1 cellular context compared by ENCODE assay signal in the genomic region with DNA sequence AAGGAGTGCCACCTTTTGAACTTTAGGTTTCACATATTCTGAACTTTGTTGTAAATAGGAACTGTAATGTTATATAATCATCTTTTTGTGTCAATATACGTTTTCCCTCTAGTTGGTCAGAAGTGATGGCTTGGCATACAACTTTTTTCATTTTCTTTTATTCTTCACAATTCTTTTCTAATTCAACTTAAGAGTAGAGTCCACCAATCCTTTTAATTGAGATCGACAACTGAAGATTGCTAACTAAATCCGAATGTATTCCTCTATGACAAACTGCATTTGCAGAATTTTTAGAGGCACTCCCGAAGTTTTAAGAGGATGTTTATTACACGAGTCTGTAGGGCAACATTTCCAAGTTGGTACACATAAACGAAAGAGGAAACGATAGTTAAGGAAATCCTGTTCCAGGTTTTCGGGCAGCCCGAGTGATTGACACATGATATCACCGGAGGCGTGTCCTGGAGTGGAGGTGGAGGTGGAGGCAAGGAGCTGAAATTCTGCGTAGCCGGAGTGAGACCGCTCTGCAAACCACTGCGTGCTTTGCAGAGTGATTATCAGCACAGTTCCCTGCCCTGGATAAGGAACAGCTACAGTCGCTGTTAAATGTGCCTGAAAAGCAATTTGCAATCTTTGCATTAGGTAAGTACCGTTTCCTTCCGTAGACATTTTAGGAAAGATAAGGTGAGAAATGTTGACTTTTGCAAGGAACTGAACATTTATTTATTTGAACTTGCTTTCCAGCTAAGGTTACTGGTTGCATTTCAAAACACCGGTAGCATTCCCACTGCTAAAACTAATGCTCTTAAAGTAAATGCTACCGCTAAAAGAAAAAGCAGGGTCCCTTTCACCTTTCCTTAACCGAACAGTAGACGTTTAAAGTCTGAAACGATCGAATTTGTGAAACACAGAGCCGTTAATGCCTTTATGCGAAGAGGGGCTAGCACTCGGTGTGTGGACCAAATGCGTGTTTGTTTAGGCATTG.
TF ChIP-seq lines count a peak whose summit lies in the region.

A gene with protein sequence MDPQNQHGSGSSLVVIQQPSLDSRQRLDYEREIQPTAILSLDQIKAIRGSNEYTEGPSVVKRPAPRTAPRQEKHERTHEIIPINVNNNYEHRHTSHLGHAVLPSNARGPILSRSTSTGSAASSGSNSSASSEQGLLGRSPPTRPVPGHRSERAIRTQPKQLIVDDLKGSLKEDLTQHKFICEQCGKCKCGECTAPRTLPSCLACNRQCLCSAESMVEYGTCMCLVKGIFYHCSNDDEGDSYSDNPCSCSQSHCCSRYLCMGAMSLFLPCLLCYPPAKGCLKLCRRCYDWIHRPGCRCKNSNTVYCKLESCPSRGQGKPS (plus strand): TSS at position 502 of the 982 bp plus-strand sequence. CDS start 4,797 bp downstream, outside the sequence.

TF ChIP-seq in H1, 55 proteins besides CTCF, POLR2A, EP300 and RAD21:
- TF ChIP-seq BRCA1 (IDR thresholded peaks at IDR 0.05; ENCODE audit: low read depth, low read length) (no peak), POLR2AphosphoS5 (IDR thresholded peaks at IDR 0.05; ENCODE audit: low read depth, low read length) (0 out of 2 replicates have a peak, but pooled peaks have one; percentile 37), JUND (IDR thresholded peaks at IDR 0.05; ENCODE audit: low read length) (peak; percentile 82), SIN3A (conservative IDR thresholded peaks at IDR 0.05 in 1 of 2, IDR thresholded peaks at IDR 0.05 in 1 of 2; ENCODE audit: low read depth in 1 of 2, low read length in 2 of 2) (peak in 1 of 2 experiments; percentile 74; a peak in 2 of 4 replicates), RBBP5 (IDR thresholded peaks at IDR 0.05; ENCODE audit: borderline replicate concordance, low read depth, low read length) (no peak), SRF (IDR thresholded peaks at IDR 0.05; ENCODE audit: low read depth, low read length) (no peak), SUZ12 (IDR thresholded peaks at IDR 0.05; ENCODE audit: low read length) (no peak), BACH1 (IDR thresholded peaks at IDR 0.05; ENCODE audit: low read length) (peak; percentile 57; the same call in 1 of the 2 replicates), KDM1A (IDR thresholded peaks at IDR 0.05; ENCODE audit: borderline replicate concordance, low read length) (no peak), SIX5 (IDR thresholded peaks at IDR 0.05; ENCODE audit: low read depth, low read length) (no peak), POU5F1 (IDR thresholded peaks at IDR 0.05; ENCODE audit: low read depth, low read length) (no peak), ASH2L (IDR thresholded peaks at IDR 0.05; ENCODE audit: low read length) (peak; percentile 8), FOSL1 (IDR thresholded peaks at IDR 0.05; ENCODE audit: insufficient read depth, low read depth, low read length) (no peak), PHF8 (conservative IDR thresholded peaks at IDR 0.05; ENCODE audit: low read depth, low read length) (no peak; the same call in 1 of the 2 replicates), SP4 (IDR thresholded peaks at IDR 0.05; ENCODE audit: low read length) (0 out of 2 replicates have a peak, but pooled peaks have one; percentile 39), ZNF274 (IDR thresholded peaks at IDR 0.05; ENCODE audit: borderline replicate concordance, extremely low read depth, low read length) (no peak), GABPA (IDR thresholded peaks at IDR 0.05; ENCODE audit: borderline replicate concordance, insufficient read depth, low read length) (no peak), SP1 (IDR thresholded peaks at IDR 0.05; ENCODE audit: low read depth, low read length) (peak; percentile 94), RFX5 (IDR thresholded peaks at IDR 0.05; ENCODE audit: borderline replicate concordance, low read depth, low read length) (no peak), GTF2F1 (IDR thresholded peaks at IDR 0.05; ENCODE audit: borderline replicate concordance, low read depth, low read length) (no peak), EGR1 (IDR thresholded peaks at IDR 0.05; ENCODE audit: borderline replicate concordance, low read depth, low read length) (no peak), SIRT6 (IDR thresholded peaks at IDR 0.05; ENCODE audit: low read length) (no peak), YY1 (IDR thresholded peaks at IDR 0.05; ENCODE audit: low read depth, low read length) (0 out of 2 replicates have a peak, but pooled peaks have one; percentile 41), TCF12 (IDR thresholded peaks at IDR 0.05; ENCODE audit: low read depth, low read length) (no peak), TBP (IDR thresholded peaks at IDR 0.05; ENCODE audit: low read depth, low read length) (peak; percentile 75), TEAD4 (IDR thresholded peaks at IDR 0.05; ENCODE audit: low read depth, low read length) (0 out of 2 replicates have a peak, but pooled peaks have one; percentile 30), HDAC6 (IDR thresholded peaks at IDR 0.05; ENCODE audit: low read depth, low read length) (no peak), CEBPB (IDR thresholded peaks at IDR 0.05; ENCODE audit: low read depth, low read length) (no peak), CBX8 (IDR thresholded peaks at IDR 0.05; ENCODE audit: borderline replicate concordance, low read depth, low read length) (no peak), SP2 (IDR thresholded peaks at IDR 0.05; ENCODE audit: low read length) (no peak), NRF1 (IDR thresholded peaks at IDR 0.05; ENCODE audit: low read depth, low read length) (no peak), CTBP2 (IDR thresholded peaks at IDR 0.05; ENCODE audit: borderline replicate concordance, insufficient read depth, insufficient read length, low read length) (no peak), TAF1 (IDR thresholded peaks at IDR 0.05; ENCODE audit: low read depth, low read length) (peak; percentile 76; the same call in 1 of the 2 replicates), CHD1 (IDR thresholded peaks at IDR 0.05; ENCODE audit: low read depth, low read length) (no peak), JUN (IDR thresholded peaks at IDR 0.05; ENCODE audit: low read depth, low read length) (no peak), SAP30 (IDR thresholded peaks at IDR 0.05; ENCODE audit: insufficient read depth, insufficient replicate concordance, low read length) (no peak), CREB1 (IDR thresholded peaks at IDR 0.05) (peak; percentile 61), BCL11A (IDR thresholded peaks at IDR 0.05; ENCODE audit: low read depth in 2 of 2, low read length in 2 of 2) (no peak), KDM5A (IDR thresholded peaks at IDR 0.05; ENCODE audit: low read length) (no peak), HDAC2 (IDR thresholded peaks at IDR 0.05; ENCODE audit: borderline replicate concordance in 1 of 2, low read depth in 2 of 2, low read length in 2 of 2) (peak; percentile 48 to 75; a peak in 1 of 4 replicates), NANOG (IDR thresholded peaks at IDR 0.05; ENCODE audit: insufficient read depth, low read depth, low read length, poor library complexity, severe bottlenecking) (no peak), TAF7 (optimal IDR thresholded peaks at IDR 0.05; ENCODE audit: borderline replicate concordance, low read depth, low read length) (no peak), RNF2 (IDR thresholded peaks at IDR 0.05; ENCODE audit: borderline replicate concordance, low read depth, low read length, missing control alignments, poor library complexity, severe bottlenecking) (no peak), KDM4A (IDR thresholded peaks at IDR 0.05; ENCODE audit: low read depth, low read length, severe bottlenecking) (no peak)
- TF ChIP-seq, protein P1, sequence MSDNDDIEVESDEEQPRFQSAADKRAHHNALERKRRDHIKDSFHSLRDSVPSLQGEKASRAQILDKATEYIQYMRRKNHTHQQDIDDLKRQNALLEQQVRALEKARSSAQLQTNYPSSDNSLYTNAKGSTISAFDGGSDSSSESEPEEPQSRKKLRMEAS (IDR thresholded peaks at IDR 0.05): peak; percentile 48; the same call in 1 of the 2 replicates
- TF ChIP-seq, protein P2, sequence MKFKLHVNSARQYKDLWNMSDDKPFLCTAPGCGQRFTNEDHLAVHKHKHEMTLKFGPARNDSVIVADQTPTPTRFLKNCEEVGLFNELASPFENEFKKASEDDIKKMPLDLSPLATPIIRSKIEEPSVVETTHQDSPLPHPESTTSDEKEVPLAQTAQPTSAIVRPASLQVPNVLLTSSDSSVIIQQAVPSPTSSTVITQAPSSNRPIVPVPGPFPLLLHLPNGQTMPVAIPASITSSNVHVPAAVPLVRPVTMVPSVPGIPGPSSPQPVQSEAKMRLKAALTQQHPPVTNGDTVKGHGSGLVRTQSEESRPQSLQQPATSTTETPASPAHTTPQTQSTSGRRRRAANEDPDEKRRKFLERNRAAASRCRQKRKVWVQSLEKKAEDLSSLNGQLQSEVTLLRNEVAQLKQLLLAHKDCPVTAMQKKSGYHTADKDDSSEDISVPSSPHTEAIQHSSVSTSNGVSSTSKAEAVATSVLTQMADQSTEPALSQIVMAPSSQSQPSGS (IDR thresholded peaks at IDR 0.05; ENCODE audit: low read length): peak; percentile 30; the same call in 1 of the 2 replicates
- TF ChIP-seq, protein P3, sequence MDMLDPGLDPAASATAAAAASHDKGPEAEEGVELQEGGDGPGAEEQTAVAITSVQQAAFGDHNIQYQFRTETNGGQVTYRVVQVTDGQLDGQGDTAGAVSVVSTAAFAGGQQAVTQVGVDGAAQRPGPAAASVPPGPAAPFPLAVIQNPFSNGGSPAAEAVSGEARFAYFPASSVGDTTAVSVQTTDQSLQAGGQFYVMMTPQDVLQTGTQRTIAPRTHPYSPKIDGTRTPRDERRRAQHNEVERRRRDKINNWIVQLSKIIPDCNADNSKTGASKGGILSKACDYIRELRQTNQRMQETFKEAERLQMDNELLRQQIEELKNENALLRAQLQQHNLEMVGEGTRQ (IDR thresholded peaks at IDR 0.05; ENCODE audit: low read length): peak; percentile 9; the same call in 1 of the 2 replicates
- TF ChIP-seq, protein P4, sequence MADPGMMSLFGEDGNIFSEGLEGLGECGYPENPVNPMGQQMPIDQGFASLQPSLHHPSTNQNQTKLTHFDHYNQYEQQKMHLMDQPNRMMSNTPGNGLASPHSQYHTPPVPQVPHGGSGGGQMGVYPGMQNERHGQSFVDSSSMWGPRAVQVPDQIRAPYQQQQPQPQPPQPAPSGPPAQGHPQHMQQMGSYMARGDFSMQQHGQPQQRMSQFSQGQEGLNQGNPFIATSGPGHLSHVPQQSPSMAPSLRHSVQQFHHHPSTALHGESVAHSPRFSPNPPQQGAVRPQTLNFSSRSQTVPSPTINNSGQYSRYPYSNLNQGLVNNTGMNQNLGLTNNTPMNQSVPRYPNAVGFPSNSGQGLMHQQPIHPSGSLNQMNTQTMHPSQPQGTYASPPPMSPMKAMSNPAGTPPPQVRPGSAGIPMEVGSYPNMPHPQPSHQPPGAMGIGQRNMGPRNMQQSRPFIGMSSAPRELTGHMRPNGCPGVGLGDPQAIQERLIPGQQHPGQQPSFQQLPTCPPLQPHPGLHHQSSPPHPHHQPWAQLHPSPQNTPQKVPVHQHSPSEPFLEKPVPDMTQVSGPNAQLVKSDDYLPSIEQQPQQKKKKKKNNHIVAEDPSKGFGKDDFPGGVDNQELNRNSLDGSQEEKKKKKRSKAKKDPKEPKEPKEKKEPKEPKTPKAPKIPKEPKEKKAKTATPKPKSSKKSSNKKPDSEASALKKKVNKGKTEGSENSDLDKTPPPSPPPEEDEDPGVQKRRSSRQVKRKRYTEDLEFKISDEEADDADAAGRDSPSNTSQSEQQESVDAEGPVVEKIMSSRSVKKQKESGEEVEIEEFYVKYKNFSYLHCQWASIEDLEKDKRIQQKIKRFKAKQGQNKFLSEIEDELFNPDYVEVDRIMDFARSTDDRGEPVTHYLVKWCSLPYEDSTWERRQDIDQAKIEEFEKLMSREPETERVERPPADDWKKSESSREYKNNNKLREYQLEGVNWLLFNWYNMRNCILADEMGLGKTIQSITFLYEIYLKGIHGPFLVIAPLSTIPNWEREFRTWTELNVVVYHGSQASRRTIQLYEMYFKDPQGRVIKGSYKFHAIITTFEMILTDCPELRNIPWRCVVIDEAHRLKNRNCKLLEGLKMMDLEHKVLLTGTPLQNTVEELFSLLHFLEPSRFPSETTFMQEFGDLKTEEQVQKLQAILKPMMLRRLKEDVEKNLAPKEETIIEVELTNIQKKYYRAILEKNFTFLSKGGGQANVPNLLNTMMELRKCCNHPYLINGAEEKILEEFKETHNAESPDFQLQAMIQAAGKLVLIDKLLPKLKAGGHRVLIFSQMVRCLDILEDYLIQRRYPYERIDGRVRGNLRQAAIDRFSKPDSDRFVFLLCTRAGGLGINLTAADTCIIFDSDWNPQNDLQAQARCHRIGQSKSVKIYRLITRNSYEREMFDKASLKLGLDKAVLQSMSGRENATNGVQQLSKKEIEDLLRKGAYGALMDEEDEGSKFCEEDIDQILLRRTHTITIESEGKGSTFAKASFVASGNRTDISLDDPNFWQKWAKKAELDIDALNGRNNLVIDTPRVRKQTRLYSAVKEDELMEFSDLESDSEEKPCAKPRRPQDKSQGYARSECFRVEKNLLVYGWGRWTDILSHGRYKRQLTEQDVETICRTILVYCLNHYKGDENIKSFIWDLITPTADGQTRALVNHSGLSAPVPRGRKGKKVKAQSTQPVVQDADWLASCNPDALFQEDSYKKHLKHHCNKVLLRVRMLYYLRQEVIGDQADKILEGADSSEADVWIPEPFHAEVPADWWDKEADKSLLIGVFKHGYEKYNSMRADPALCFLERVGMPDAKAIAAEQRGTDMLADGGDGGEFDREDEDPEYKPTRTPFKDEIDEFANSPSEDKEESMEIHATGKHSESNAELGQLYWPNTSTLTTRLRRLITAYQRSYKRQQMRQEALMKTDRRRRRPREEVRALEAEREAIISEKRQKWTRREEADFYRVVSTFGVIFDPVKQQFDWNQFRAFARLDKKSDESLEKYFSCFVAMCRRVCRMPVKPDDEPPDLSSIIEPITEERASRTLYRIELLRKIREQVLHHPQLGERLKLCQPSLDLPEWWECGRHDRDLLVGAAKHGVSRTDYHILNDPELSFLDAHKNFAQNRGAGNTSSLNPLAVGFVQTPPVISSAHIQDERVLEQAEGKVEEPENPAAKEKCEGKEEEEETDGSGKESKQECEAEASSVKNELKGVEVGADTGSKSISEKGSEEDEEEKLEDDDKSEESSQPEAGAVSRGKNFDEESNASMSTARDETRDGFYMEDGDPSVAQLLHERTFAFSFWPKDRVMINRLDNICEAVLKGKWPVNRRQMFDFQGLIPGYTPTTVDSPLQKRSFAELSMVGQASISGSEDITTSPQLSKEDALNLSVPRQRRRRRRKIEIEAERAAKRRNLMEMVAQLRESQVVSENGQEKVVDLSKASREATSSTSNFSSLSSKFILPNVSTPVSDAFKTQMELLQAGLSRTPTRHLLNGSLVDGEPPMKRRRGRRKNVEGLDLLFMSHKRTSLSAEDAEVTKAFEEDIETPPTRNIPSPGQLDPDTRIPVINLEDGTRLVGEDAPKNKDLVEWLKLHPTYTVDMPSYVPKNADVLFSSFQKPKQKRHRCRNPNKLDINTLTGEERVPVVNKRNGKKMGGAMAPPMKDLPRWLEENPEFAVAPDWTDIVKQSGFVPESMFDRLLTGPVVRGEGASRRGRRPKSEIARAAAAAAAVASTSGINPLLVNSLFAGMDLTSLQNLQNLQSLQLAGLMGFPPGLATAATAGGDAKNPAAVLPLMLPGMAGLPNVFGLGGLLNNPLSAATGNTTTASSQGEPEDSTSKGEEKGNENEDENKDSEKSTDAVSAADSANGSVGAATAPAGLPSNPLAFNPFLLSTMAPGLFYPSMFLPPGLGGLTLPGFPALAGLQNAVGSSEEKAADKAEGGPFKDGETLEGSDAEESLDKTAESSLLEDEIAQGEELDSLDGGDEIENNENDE (IDR thresholded peaks at IDR 0.05; ENCODE audit: insufficient replicate concordance, low read length): no peak
TF ChIP-seq in H1: peak in this region for 16.
